2 cellular contexts compared by ENCODE assay signal in the genomic region with DNA sequence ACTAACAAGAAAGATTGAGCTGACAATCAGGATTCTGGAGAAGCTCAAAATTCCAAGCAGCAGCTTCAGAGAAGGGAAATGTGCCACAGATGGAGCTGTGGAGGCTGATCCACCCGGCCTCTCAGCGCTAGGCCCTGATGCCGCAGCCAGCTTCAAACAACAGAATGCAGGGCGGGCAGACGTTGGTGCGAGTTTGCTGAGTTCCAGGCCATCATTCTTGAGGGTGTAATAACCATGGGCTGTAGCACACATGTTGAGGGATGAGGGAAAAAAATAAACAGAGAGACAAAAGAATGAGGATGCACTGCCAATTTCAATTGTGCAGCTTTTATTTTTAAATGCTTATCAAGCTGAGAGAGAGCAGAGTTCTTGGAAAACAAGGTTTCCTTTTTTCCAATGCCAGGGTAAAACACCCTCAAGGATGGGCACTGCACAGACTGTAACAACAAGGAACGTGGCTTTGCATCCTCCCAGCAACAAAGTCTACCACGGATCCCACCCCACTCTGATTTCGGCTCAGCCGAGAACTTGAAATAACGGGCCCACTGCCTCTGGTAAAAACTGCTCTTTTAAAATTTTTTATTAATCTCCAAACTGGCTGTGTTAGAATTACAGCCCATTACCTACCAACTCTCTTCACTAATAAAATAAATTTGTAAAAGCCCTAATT.
TF ChIP-seq lines count a peak whose summit lies in the region.

No MANE protein-coding gene starts in this region.

TF ChIP-seq in liver, 16 proteins besides CTCF, POLR2A, EP300 and RAD21 (continued from another document):
- no peak for TF ChIP-seq GABPA (IDR thresholded peaks at IDR 0.05 in 1 of 2, conservative IDR thresholded peaks at IDR 0.05 in 1 of 2)
- TF ChIP-seq FOXA2 (IDR thresholded peaks at IDR 0.05): no peak
- TF ChIP-seq EGR1 (IDR thresholded peaks at IDR 0.05; ENCODE audit: low read depth in 2 of 2): no peak
- TF ChIP-seq, protein P1, sequence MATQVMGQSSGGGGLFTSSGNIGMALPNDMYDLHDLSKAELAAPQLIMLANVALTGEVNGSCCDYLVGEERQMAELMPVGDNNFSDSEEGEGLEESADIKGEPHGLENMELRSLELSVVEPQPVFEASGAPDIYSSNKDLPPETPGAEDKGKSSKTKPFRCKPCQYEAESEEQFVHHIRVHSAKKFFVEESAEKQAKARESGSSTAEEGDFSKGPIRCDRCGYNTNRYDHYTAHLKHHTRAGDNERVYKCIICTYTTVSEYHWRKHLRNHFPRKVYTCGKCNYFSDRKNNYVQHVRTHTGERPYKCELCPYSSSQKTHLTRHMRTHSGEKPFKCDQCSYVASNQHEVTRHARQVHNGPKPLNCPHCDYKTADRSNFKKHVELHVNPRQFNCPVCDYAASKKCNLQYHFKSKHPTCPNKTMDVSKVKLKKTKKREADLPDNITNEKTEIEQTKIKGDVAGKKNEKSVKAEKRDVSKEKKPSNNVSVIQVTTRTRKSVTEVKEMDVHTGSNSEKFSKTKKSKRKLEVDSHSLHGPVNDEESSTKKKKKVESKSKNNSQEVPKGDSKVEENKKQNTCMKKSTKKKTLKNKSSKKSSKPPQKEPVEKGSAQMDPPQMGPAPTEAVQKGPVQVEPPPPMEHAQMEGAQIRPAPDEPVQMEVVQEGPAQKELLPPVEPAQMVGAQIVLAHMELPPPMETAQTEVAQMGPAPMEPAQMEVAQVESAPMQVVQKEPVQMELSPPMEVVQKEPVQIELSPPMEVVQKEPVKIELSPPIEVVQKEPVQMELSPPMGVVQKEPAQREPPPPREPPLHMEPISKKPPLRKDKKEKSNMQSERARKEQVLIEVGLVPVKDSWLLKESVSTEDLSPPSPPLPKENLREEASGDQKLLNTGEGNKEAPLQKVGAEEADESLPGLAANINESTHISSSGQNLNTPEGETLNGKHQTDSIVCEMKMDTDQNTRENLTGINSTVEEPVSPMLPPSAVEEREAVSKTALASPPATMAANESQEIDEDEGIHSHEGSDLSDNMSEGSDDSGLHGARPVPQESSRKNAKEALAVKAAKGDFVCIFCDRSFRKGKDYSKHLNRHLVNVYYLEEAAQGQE (IDR thresholded peaks at IDR 0.05): no peak
- TF ChIP-seq, protein P2, sequence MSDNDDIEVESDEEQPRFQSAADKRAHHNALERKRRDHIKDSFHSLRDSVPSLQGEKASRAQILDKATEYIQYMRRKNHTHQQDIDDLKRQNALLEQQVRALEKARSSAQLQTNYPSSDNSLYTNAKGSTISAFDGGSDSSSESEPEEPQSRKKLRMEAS (IDR thresholded peaks at IDR 0.05): no peak
- TF ChIP-seq TAF1 (conservative IDR thresholded peaks at IDR 0.05): no peak

TF ChIP-seq in HepG2, 621 proteins besides CTCF, POLR2A, EP300 and RAD21 (continued from another document):
- TF ChIP-seq SRSF9 (IDR thresholded peaks at IDR 0.05; ENCODE audit: borderline replicate concordance, insufficient read depth, low read depth, low read length, poor library complexity, severe bottlenecking): no peak
- TF ChIP-seq MTA3 (CRISPR knock-in tag; IDR thresholded peaks at IDR 0.05): no peak
- TF ChIP-seq, protein P3, sequence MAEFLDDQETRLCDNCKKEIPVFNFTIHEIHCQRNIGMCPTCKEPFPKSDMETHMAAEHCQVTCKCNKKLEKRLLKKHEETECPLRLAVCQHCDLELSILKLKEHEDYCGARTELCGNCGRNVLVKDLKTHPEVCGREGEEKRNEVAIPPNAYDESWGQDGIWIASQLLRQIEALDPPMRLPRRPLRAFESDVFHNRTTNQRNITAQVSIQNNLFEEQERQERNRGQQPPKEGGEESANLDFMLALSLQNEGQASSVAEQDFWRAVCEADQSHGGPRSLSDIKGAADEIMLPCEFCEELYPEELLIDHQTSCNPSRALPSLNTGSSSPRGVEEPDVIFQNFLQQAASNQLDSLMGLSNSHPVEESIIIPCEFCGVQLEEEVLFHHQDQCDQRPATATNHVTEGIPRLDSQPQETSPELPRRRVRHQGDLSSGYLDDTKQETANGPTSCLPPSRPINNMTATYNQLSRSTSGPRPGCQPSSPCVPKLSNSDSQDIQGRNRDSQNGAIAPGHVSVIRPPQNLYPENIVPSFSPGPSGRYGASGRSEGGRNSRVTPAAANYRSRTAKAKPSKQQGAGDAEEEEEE (CRISPR knock-in tag; IDR thresholded peaks at IDR 0.05; ENCODE audit: borderline replicate concordance): no peak
- no peak for TF ChIP-seq NFKB2 (CRISPR knock-in tag; IDR thresholded peaks at IDR 0.05; ENCODE audit: borderline replicate concordance)
